ENCODE assay signal across 29 cellular contexts in genomic region chr11:113847111-113847510, GRCh38. TPM values are rescaled to one million over a fixed set of nuclear protein-coding genes. Genes with fewer than 3 reads are reported as not detected.
DNase-seq lines count a peak whose midpoint lies in the region; ATAC-seq, FAIRE-seq and TF ChIP-seq lines count a peak whose summit lies in the region.
"Had no signal": no experiment of that assay in that cellular context is flagged by ENCODE, and none has a peak within 500 bp of the region (broad histone marks: within the 10 kb centered on the region; RNA-seq: fewer than 3 reads in every experiment).

No MANE protein-coding gene starts in this region.

- peaks cover 57% of the 10 kb centered on the region in 2 experiments for H3K4me1 Mint-ChIP-seq in H9
- peaks cover 14 to 24% of the 10 kb centered on the region in 2 donors for H3K4me1 Mint-ChIP-seq in stimulated activated naive B cell treated with anti-CD40 and anti-IgM and Interleukin-4, amounts not matched to agents 10 μg/mL and 1 μg/mL and 100 μg/mL, for 72 hours
- H3K4me1 Mint-ChIP-seq: CD14-positive monocyte had no signal

- H4K8ac ChIP-seq in H9 (replicated peaks; ENCODE audit: insufficient read length, low read depth, low read length) (no peak overlapping the region), H1 (ENCODE audit: extremely low read depth, insufficient read depth, low read length) (no peak overlapping the region)

- H3K4me3 ChIP-seq in MM.1S (ENCODE audit: low read length) (no peak overlapping the region), H1 (ENCODE audit: extremely low read depth in 1 of 4, insufficient read depth in 2 of 4, low read depth in 3 of 4, low read length in 4 of 4) (no peak overlapping the region)
- H3K4me3 ChIP-seq: A549, GM12878, K562, MG63, SJSA1 had no signal

- H3K36me3 Mint-ChIP-seq in H9 (ENCODE audit: insufficient read depth in 1 of 3, low read depth in 3 of 3): peaks cover 38 to 72% (median 46%) of the 10 kb centered on the region in 3 experiments
- H3K36me3 Mint-ChIP-seq in stimulated activated naive B cell treated with anti-CD40 and anti-IgM and Interleukin-4, amounts not matched to agents 10 μg/mL and 1 μg/mL and 100 μg/mL, for 72 hours: peaks cover 35 to 60% of the 10 kb centered on the region in 2 donors

- H3K23me2 ChIP-seq in H9 (ENCODE audit: insufficient read length, low read depth, low read length, poor library complexity, severe bottlenecking): no peaks in the 10 kb centered on the region
- no peaks in the 10 kb centered on the region for H3K23me2 ChIP-seq in H1 (ENCODE audit: low read depth, low read length)

- H3T11ph ChIP-seq in H9 (ENCODE audit: low read length): no peak overlapping the region

- ATAC-seq in stimulated activated naive B cell treated with anti-CD40 and anti-IgM and Interleukin-4, amounts not matched to agents 10 μg/mL and 1 μg/mL and 100 μg/mL, for 72 hours (replicated peaks): no peak
- ATAC-seq in left cardiac atrium (no peak), GM21786 (IDR thresholded peaks at IDR 0.05; ENCODE audit: unreplicated experiment) (no peak)
- ATAC-seq: A549, HCT116, K562 had no signal

- H2AFZ ChIP-seq in H9 (ENCODE audit: low read length) (no peak overlapping the region), MM.1S (ENCODE audit: low read length) (no peak overlapping the region), H1 (ENCODE audit: low read length) (no peak overlapping the region)

- no peak for FAIRE-seq in H1 (lab: Jason Lieb, UNC)
- FAIRE-seq: A549, GM12878, K562 had no signal

- TF ChIP-seq CTCF in H9 (conservative IDR thresholded peaks at IDR 0.05) (no peak), MM.1S (IDR thresholded peaks at IDR 0.05; ENCODE audit: low read length) (no peak), H1 (IDR thresholded peaks at IDR 0.05; ENCODE audit: control extremely low read depth in 1 of 3, insufficient read depth in 1 of 3, low read depth in 1 of 3, low read length in 3 of 3) (no peak)

- H3K23ac ChIP-seq in H9 (ENCODE audit: insufficient read length, low read depth, low read length): no peak overlapping the region
- no peak overlapping the region for H3K23ac ChIP-seq in H1 (ENCODE audit: insufficient read length)

- peaks cover 4% of the 10 kb centered on the region; the same call in 1 of the 2 replicates for H3F3A ChIP-seq in MM.1S (ENCODE audit: insufficient read depth, low read length)

- H2BK12ac ChIP-seq in H9 (ENCODE audit: insufficient read length, low read depth, low read length): no peak overlapping the region
- H2BK12ac ChIP-seq in H1 (ENCODE audit: low read depth, low read length): no peak overlapping the region

- TF ChIP-seq EP300 in H1 (IDR thresholded peaks at IDR 0.05; ENCODE audit: borderline replicate concordance in 1 of 2, low read depth in 2 of 2, low read length in 2 of 2): no peak

- H3K27ac ChIP-seq in H9 (ENCODE audit: insufficient read length, low read depth, low read length) (no peak overlapping the region), MM.1S (ENCODE audit: low read length) (peak overlapping the region; percentile 63; the same call in 1 of the 2 replicates), H1 (ENCODE audit: low read depth, low read length) (no peak overlapping the region)
- H3K27ac ChIP-seq: A549, SJSA1 had no signal

- POLR2A ChIA-PET in H1 (lab: Charles Lee; ENCODE audit: partially characterized antibody): interaction anchor here (0.9 to 1.2 kb wide), 2 partner anchors 13 to 29 kb away, joined by 3 to 7 read pairs; partner anchors contain the start of gene USP28

- peak overlapping the region in 2 of 3 experiments; percentile 10 to 91; a peak in 4 of 7 replicates for H3K27ac Mint-ChIP-seq in H9
- H3K27ac Mint-ChIP-seq in stimulated activated naive B cell treated with anti-CD40 and anti-IgM and Interleukin-4, amounts not matched to agents 10 μg/mL and 1 μg/mL and 100 μg/mL, for 72 hours: peak overlapping the region; percentile 15

- H3K9me3 ChIP-seq in H9 (ENCODE audit: control insufficient read depth, low read depth, low read length) (no peaks in the 10 kb centered on the region), MM.1S (replicated peaks; ENCODE audit: insufficient read depth, low read length) (no peaks in the 10 kb centered on the region), H1 (ENCODE audit: insufficient read depth in 2 of 2, low read depth in 1 of 2, low read length in 1 of 2) (no peaks in the 10 kb centered on the region; a peak in 1 of 4 replicates)
- H3K9me3 ChIP-seq: A549, MG63, SJSA1 had no signal

- H2BK15ac ChIP-seq in H9 (ENCODE audit: low read depth, low read length) (no peak overlapping the region), H1 (ENCODE audit: low read length) (no peak overlapping the region)

- H2BK20ac ChIP-seq in H9 (ENCODE audit: low read depth, low read length, poor library complexity, severe bottlenecking) (no peak overlapping the region), H1 (ENCODE audit: low read length) (0 out of 2 replicates have a peak overlapping the region, but pooled peaks have one; percentile 40)

- H3K4ac ChIP-seq in H9 (ENCODE audit: low read depth, low read length) (no peak overlapping the region), H1 (replicated peaks; ENCODE audit: insufficient read length, low read depth, low read length) (no peak overlapping the region)

- H3K4me2 ChIP-seq in H9 (ENCODE audit: insufficient read depth, insufficient read length, low read length): no peak overlapping the region
- peak overlapping the region; percentile 66; the same call in 1 of the 2 replicates for H3K4me2 ChIP-seq in MM.1S (ENCODE audit: low read depth, low read length)
- H3K4me2 ChIP-seq in H1 (ENCODE audit: insufficient read depth in 1 of 2, low read depth in 2 of 2, low read length in 2 of 2): no peak overlapping the region; a peak in 1 of 4 replicates
- H3K4me2 ChIP-seq: A549 had no signal

- H3K79me2 ChIP-seq in H9 (ENCODE audit: insufficient read depth, low read length) (peaks cover 5% of the 10 kb centered on the region; the same call in 1 of the 2 replicates), MM.1S (ENCODE audit: low read length) (peaks cover 17% of the 10 kb centered on the region), H1 (ENCODE audit: control insufficient read depth in 1 of 2, insufficient read depth in 2 of 2, low read length in 2 of 2) (peaks cover 0 to 59% of the 10 kb centered on the region in 2 experiments; a peak in 3 of 4 replicates)

- CTCF ChIA-PET in H1 (lab: Charles Lee; ENCODE audit: partially characterized antibody): no interaction called here

- no peak for TF ChIP-seq POLR2A in H1 (IDR thresholded peaks at IDR 0.05; ENCODE audit: control extremely low read depth in 1 of 2, low read depth in 2 of 2, low read length in 2 of 2)

- no peak overlapping the region for H3K56ac ChIP-seq in H9 (ENCODE audit: insufficient read length, low read depth, low read length)
- no peak overlapping the region for H3K56ac ChIP-seq in H1 (replicated peaks; ENCODE audit: insufficient read length, low read depth, low read length)

- H3K9me2 ChIP-seq in MM.1S (replicated peaks; ENCODE audit: insufficient read depth, low read length): no peaks in the 10 kb centered on the region

- DNase-seq in H9 (no peak), MM.1S (no peak), H1 (ENCODE audit: low read depth in 1 of 2, low spot score in 2 of 2) (no peak), left cardiac atrium (no peak), T-helper 1 cell (no peak)
- no peak for DNase-seq in stimulated activated naive B cell treated with anti-CD40 and anti-IgM and Interleukin-4, amounts not matched to agents 10 μg/mL and 1 μg/mL and 100 μg/mL, for 72 hours
- DNase-seq: CD8-positive, alpha-beta memory T cell; DMS 273 treated with DMSO at 0.1 percent for 48 hours; DMS79; EL; GDM1; GOT3; MG63; NCI-H1417; NCI-H1694; NCI-H2029 treated with DMSO at 0.1 percent for 48 hours; NCI-H446 treated with DMSO at 0.1 percent for 48 hours; NCI-H526; NCI-H82; Right ventricle myocardium superior; RPMI8226 had no signal

- no peak overlapping the region for H3K4me3 Mint-ChIP-seq in H9
- H3K4me3 Mint-ChIP-seq in stimulated activated naive B cell treated with anti-CD40 and anti-IgM and Interleukin-4, amounts not matched to agents 10 μg/mL and 1 μg/mL and 100 μg/mL, for 72 hours: no peak overlapping the region
- H3K4me3 Mint-ChIP-seq: CD14-positive monocyte; CD8-positive, alpha-beta memory T cell had no signal

- H4K5ac ChIP-seq in H9 (ENCODE audit: insufficient read length, low read depth, low read length) (no peak overlapping the region), H1 (ENCODE audit: insufficient read length, low read depth, low read length) (no peak overlapping the region)

- H2AK5ac ChIP-seq in H9 (ENCODE audit: insufficient read length, low read length): no peak overlapping the region
- no peak overlapping the region for H2AK5ac ChIP-seq in H1 (ENCODE audit: low read depth, low read length)

- H3K36me3 ChIP-seq in MM.1S (replicated peaks; ENCODE audit: insufficient read depth, low read length): no peaks in the 10 kb centered on the region
- peaks cover 0 to 43% (median 12%) of the 10 kb centered on the region in 4 experiments; a peak in 6 of 8 replicates for H3K36me3 ChIP-seq in H1 (ENCODE audit: control insufficient read depth in 2 of 4, insufficient read depth in 4 of 4, low read length in 3 of 4)
- H3K36me3 ChIP-seq: SJSA1 had no signal

- H4K91ac ChIP-seq in H9 (ENCODE audit: insufficient read length, low read depth, low read length) (no peak overlapping the region), H1 (replicated peaks; ENCODE audit: insufficient read length, low read length) (no peak overlapping the region)

- peaks cover 0 to 9% of the 10 kb centered on the region in 2 experiments; a peak in 3 of 5 replicates for H3K9me3 Mint-ChIP-seq in H9
- peaks cover 2 to 7% of the 10 kb centered on the region in 2 donors for H3K9me3 Mint-ChIP-seq in stimulated activated naive B cell treated with anti-CD40 and anti-IgM and Interleukin-4, amounts not matched to agents 10 μg/mL and 1 μg/mL and 100 μg/mL, for 72 hours
- H3K9me3 Mint-ChIP-seq: CD8-positive, alpha-beta memory T cell had no signal

- no CpG with 5 or more reads among the region's 6 CpGs for WGBS in H9 (ENCODE audit: extremely low coverage, insufficient read length, low lambda C conversion rate)
- WGBS in H1 (ENCODE audit: extremely low coverage in 1 of 2, insufficient coverage in 1 of 2, insufficient read length in 1 of 2, insufficient replicate concordance in 2 of 2, low coverage in 1 of 2, low lambda C conversion rate in 2 of 2, missing lambda C conversion rate in 1 of 2), 2 experiments: 54% methylated on average over 6 of the region's 6 CpGs; no CpG with 5 or more reads in 1 of the 2 experiments

- H3K14ac ChIP-seq in H9 (ENCODE audit: insufficient read depth, low read length): no peak overlapping the region
- no peak overlapping the region for H3K14ac ChIP-seq in H1 (ENCODE audit: insufficient read length)

- no peak overlapping the region for H3K18ac ChIP-seq in H9 (ENCODE audit: insufficient read length, low read depth, low read length)
- no peak overlapping the region; the same call in 1 of the 2 replicates for H3K18ac ChIP-seq in H1 (ENCODE audit: extremely low read depth, low read length)

- H3K79me1 ChIP-seq in H9 (ENCODE audit: insufficient read depth, low read depth, low read length, poor library complexity, severe bottlenecking) (peaks cover 5% of the 10 kb centered on the region), H1 (ENCODE audit: low read depth, low read length) (no peaks in the 10 kb centered on the region)

- no peak overlapping the region for H3K9ac ChIP-seq in H9 (ENCODE audit: extremely low read depth, insufficient read length, low read length)
- H3K9ac ChIP-seq in MM.1S (ENCODE audit: low read length): no peak overlapping the region
- H3K9ac ChIP-seq in H1 (replicated peaks in 1 of 4; ENCODE audit: extremely low read depth in 1 of 4, low read depth in 3 of 4, low read length in 3 of 4): no peak overlapping the region

- H3K27me3 ChIP-seq in H9 (ENCODE audit: insufficient read depth, low read length) (no peaks in the 10 kb centered on the region), MM.1S (replicated peaks; ENCODE audit: insufficient read depth, low read length) (no peaks in the 10 kb centered on the region), H1 (replicated peaks in 1 of 4; ENCODE audit: control insufficient read depth in 3 of 4, extremely low read depth in 1 of 4, insufficient read depth in 3 of 4, low read length in 3 of 4) (no peaks in the 10 kb centered on the region)
- H3K27me3 ChIP-seq: MG63, SJSA1 had no signal

- no peak for TF ChIP-seq RAD21 in H1 (IDR thresholded peaks at IDR 0.05 in 1 of 2, conservative IDR thresholded peaks at IDR 0.05 in 1 of 2; ENCODE audit: low read depth in 2 of 2, low read length in 2 of 2)

- peaks cover 19% of the 10 kb centered on the region for H3K4me1 ChIP-seq in H9 (ENCODE audit: insufficient read depth, low read length)
- H3K4me1 ChIP-seq in MM.1S (ENCODE audit: low read length): peaks cover 17% of the 10 kb centered on the region
- H3K4me1 ChIP-seq in H1 (replicated peaks in 1 of 4; ENCODE audit: control insufficient read depth in 3 of 4, insufficient read depth in 4 of 4, low read length in 3 of 4): peaks cover 10 to 23% (median 22%) of the 10 kb centered on the region in 4 experiments
- H3K4me1 ChIP-seq: A549, SJSA1 had no signal

- intact Hi-C loops in left cardiac atrium (cut with DNase I): no loop called here

- H4K20me1 ChIP-seq in H9 (ENCODE audit: control insufficient read depth, insufficient read depth, insufficient read length) (no peaks in the 10 kb centered on the region), MM.1S (ENCODE audit: insufficient read depth, low read length) (no peaks in the 10 kb centered on the region), H1 (replicated peaks in 1 of 2; ENCODE audit: control insufficient read depth in 1 of 2, insufficient read depth in 2 of 2, low read length in 2 of 2) (no peaks in the 10 kb centered on the region)

- H2BK120ac ChIP-seq in H9 (ENCODE audit: low read depth, low read length, poor library complexity, severe bottlenecking): no peak overlapping the region
- H2BK120ac ChIP-seq in H1 (replicated peaks; ENCODE audit: low read depth, low read length): no peak overlapping the region

- H3K27me3 Mint-ChIP-seq in H9 (ENCODE audit: low read depth): no peaks in the 10 kb centered on the region
- no peaks in the 10 kb centered on the region for H3K27me3 Mint-ChIP-seq in stimulated activated naive B cell treated with anti-CD40 and anti-IgM and Interleukin-4, amounts not matched to agents 10 μg/mL and 1 μg/mL and 100 μg/mL, for 72 hours
- H3K27me3 Mint-ChIP-seq: CD8-positive, alpha-beta memory T cell had no signal

- H2BK5ac ChIP-seq in H9 (ENCODE audit: insufficient read length, low read length) (no peak overlapping the region), H1 (ENCODE audit: low read depth, low read length) (no peak overlapping the region)

RNA-seq across cellular contexts. Expression of gene USP28, which starts 28.3 kb away (rescaled TPM):
- total RNA-seq in H9 (2021) (98.8 and 107 TPM in 2 replicates), left cardiac atrium (10 to 100 TPM; 72.7 to 81.6 TPM)
- total RNA-seq in H1 (2021; fragmentation: NEBNext Ultra II Directional; extraction: Animal tissue kit (Norgen Biotek cat#: 25700)): 110 and 119 TPM in 2 replicates
- polyA plus RNA-seq in H1 (2011; rRNA removed): 54.0 and 82.6 TPM in 2 replicates
- polyA plus RNA-seq in H1 (2011; cell fraction: cytosol; rRNA removed): 81.9 TPM
- polyA plus RNA-seq in H1 (2011; cell fraction: nucleus; rRNA removed): 144 TPM
- polyA plus RNA-seq in H1 (2012, experiment 1 of 2): 58.4 to 104 TPM (median 79.7 TPM) in 4 replicates
- polyA plus RNA-seq in H1 (2012, experiment 2 of 2): 7.9 TPM
- 61.1 TPM for polyA plus RNA-seq in H1 (2013, experiment 1 of 2)
- polyA plus RNA-seq in H1 (2013, experiment 2 of 2): 63.0 TPM
- 177 and 222 TPM in 2 replicates for polyA minus RNA-seq in H1 (2011; rRNA and poly(A)+ RNA removed)
- 83.5 TPM for polyA minus RNA-seq in H1 (2011; cell fraction: cytosol; rRNA and poly(A)+ RNA removed)
- polyA minus RNA-seq in H1 (2011; cell fraction: nucleus; rRNA and poly(A)+ RNA removed): 156 TPM

RNA-seq across cellular contexts. Expression of gene HTR3B, which starts 57.5 kb away (rescaled TPM):
- total RNA-seq in H9 (2021) (not detected in 2 replicates), left cardiac atrium (not detected)
- total RNA-seq in H1 (2021; fragmentation: NEBNext Ultra II Directional; extraction: Animal tissue kit (Norgen Biotek cat#: 25700)): not detected in 2 replicates
- polyA plus RNA-seq in H1 (2011; rRNA removed): not detected in 2 replicates
- polyA plus RNA-seq in H1 (2011; cell fraction: cytosol; rRNA removed): not detected
- not detected for polyA plus RNA-seq in H1 (2011; cell fraction: nucleus; rRNA removed)
- polyA plus RNA-seq in H1 (2012, experiment 1 of 2): not detected in 4 replicates
- polyA plus RNA-seq in H1 (2012, experiment 2 of 2): not detected
- not detected for polyA plus RNA-seq in H1 (2013, experiment 1 of 2)
- not detected for polyA plus RNA-seq in H1 (2013, experiment 2 of 2)
- not detected in 2 replicates for polyA minus RNA-seq in H1 (2011; rRNA and poly(A)+ RNA removed)
- not detected for polyA minus RNA-seq in H1 (2011; cell fraction: cytosol; rRNA and poly(A)+ RNA removed)
- not detected for polyA minus RNA-seq in H1 (2011; cell fraction: nucleus; rRNA and poly(A)+ RNA removed)
- total RNA-seq: CD8-positive, alpha-beta memory T cell; GM12878; HT-29; K562; Right ventricle myocardium superior; SJSA1 had no signal
- polyA plus RNA-seq: A549; CD8-positive, alpha-beta memory T cell; GM12878; K562 had no signal
